Comparison of ENCODE assay signal across 8 cellular contexts in genomic region chr18:31657823-31658669, GRCh38. TPM values are rescaled to one million over a fixed set of nuclear protein-coding genes. Genes with fewer than 3 reads are reported as not detected.
A peak's percentile ranks its signal among the peaks of the same experiment; 100 is the strongest.
DNase-seq lines count a peak whose midpoint lies in the region; ATAC-seq and TF ChIP-seq lines count a peak whose summit lies in the region.

No MANE protein-coding gene starts in this region.

- peak overlapping the region; percentile 5 for H3K4me3 Mint-ChIP-seq in activated T-cell treated with anti-CD3 and anti-CD28 coated beads, Interleukin-2, amount 50 U/mL, for 4 hours
- H3K4me3 Mint-ChIP-seq in HFFc6: no peak overlapping the region

- TF ChIP-seq CTCF in GM12875 (IDR thresholded peaks at IDR 0.05; ENCODE audit: borderline replicate concordance, insufficient read depth, low read depth, low read length): no peak
- no peak for TF ChIP-seq CTCF in tibial artery (IDR thresholded peaks at IDR 0.05)
- no peak for TF ChIP-seq CTCF in HFFc6 (IDR thresholded peaks at IDR 0.05)

- no peaks in the 10 kb centered on the region for H3K36me3 Mint-ChIP-seq in activated T-cell treated with anti-CD3 and anti-CD28 coated beads, Interleukin-2, amount 50 U/mL, for 4 hours (ENCODE audit: insufficient read depth)
- H3K36me3 Mint-ChIP-seq in HFFc6 (ENCODE audit: low read depth): no peaks in the 10 kb centered on the region

- H3K4me1 Mint-ChIP-seq in activated T-cell treated with anti-CD3 and anti-CD28 coated beads, Interleukin-2, amount 50 U/mL, for 4 hours (ENCODE audit: low read depth): peaks cover 13% of the 10 kb centered on the region
- no peaks in the 10 kb centered on the region for H3K4me1 Mint-ChIP-seq in HFFc6 (ENCODE audit: low read depth)

- H3K9me3 Mint-ChIP-seq in activated T-cell treated with anti-CD3 and anti-CD28 coated beads, Interleukin-2, amount 50 U/mL, for 4 hours: no peaks in the 10 kb centered on the region
- H3K9me3 Mint-ChIP-seq in HFFc6: peaks cover 15% of the 10 kb centered on the region

- no peaks in the 10 kb centered on the region for H3K9me3 ChIP-seq in tibial artery

- peak; percentile 70 for ATAC-seq in GM21381 (IDR thresholded peaks at IDR 0.05; ENCODE audit: unreplicated experiment)
- ATAC-seq in HG03520 (IDR thresholded peaks at IDR 0.05; ENCODE audit: unreplicated experiment): peak; percentile 75
- peak; percentile 81 to 85 for ATAC-seq in activated T-cell treated with anti-CD3 and anti-CD28 coated beads, Interleukin-2, amount 50 U/mL, for 4 hours
- no peak for ATAC-seq in Right ventricle myocardium superior (ENCODE audit: poor library complexity)

- no peaks in the 10 kb centered on the region for H3K4me1 ChIP-seq in tibial artery

- H3K36me3 ChIP-seq in tibial artery: no peaks in the 10 kb centered on the region

- H3K27me3 Mint-ChIP-seq in activated T-cell treated with anti-CD3 and anti-CD28 coated beads, Interleukin-2, amount 50 U/mL, for 4 hours (ENCODE audit: low read depth): peaks cover 12% of the 10 kb centered on the region
- no peaks in the 10 kb centered on the region; the same call in 1 of the 2 replicates for H3K27me3 Mint-ChIP-seq in HFFc6 (ENCODE audit: insufficient read depth)

- H3K27me3 ChIP-seq in tibial artery: no peaks in the 10 kb centered on the region

- no peak for DNase-seq in activated T-cell treated with anti-CD3 and anti-CD28 coated beads, Interleukin-2, amount 50 U/mL, for 4 hours
- DNase-seq in stimulated activated CD4-positive, alpha-beta T cell treated with anti-CD3 and anti-CD28 coated beads, TNF-alpha, amount 100 ng/mL, for 48 hours (ENCODE audit: low read depth in 3 of 3): peak; percentile 23 to 27 (median 27)
- DNase-seq in tibial artery (no peak), Right ventricle myocardium superior (no peak), HFFc6 (no peak)

- H3K4me3 ChIP-seq in GM12875 (ENCODE audit: low read depth, low read length): peak overlapping the region; percentile 19
- H3K4me3 ChIP-seq in tibial artery: no peak overlapping the region

- H3K27ac ChIP-seq in tibial artery: no peak overlapping the region

- intact Hi-C loops in tibial artery (cut with DNase I; ENCODE audit: low total_unique reads): no loop called here
- intact Hi-C loops in Right ventricle myocardium superior (cut with DNase I): no loop called here

- H3K27ac Mint-ChIP-seq in HFFc6: no peak overlapping the region

RNA-seq across cellular contexts. Expression of gene B4GALT6, which starts 26.3 kb away (rescaled TPM):
- 1 to 10 TPM in 2 of 3 donors, under 1 TPM in 1; 0.84 to 2.4 (median 1.3) TPM for total RNA-seq in activated T-cell treated with anti-CD3 and anti-CD28 coated beads, Interleukin-2, amount 50 U/mL, for 4 hours
- 7.4 TPM for total RNA-seq in Right ventricle myocardium superior
- not detected for total RNA-seq in HFFc6 (2021; fragmentation: NEBNext Ultra II Directional; extraction: Animal tissue kit (Norgen Biotek cat#: 25700))

Comparison
In these comparisons a context has a peak if more than half of its experiments do, and no peak if none do; other contexts are left out.
1. DNase-seq: peak in stimulated activated CD4-positive, alpha-beta T cell treated with anti-CD3 and anti-CD28 coated beads, TNF-alpha, amount 100 ng/mL, for 48 hours (3 of 3); none in activated T-cell treated with anti-CD3 and anti-CD28 coated beads, Interleukin-2, amount 50 U/mL, for 4 hours (single experiment), tibial artery (0 of 2), Right ventricle myocardium superior (single experiment) and HFFc6 (single experiment).